In genomic region chr12:102659200-102659911, GRCh38 we compare ENCODE assay signal across 13 cellular contexts.
A peak's percentile ranks its signal among the peaks of the same experiment; 100 is the strongest.
DNase-seq lines count a peak whose midpoint lies in the region; ATAC-seq and TF ChIP-seq lines count a peak whose summit lies in the region.
"Had no signal": no experiment of that assay in that cellular context is flagged by ENCODE, and none has a peak within 500 bp of the region (broad histone marks: within the 10 kb centered on the region; RNA-seq: fewer than 3 reads in every experiment).

No MANE protein-coding gene starts in this region.

- DNase-seq in DMS 273 (lab: John Stamatoyannopoulos, UW; ENCODE audit: unreplicated experiment) (peak; percentile 1), DMS 273 treated with DMSO at 0.1 percent for 48 hours (lab: John Stamatoyannopoulos, UW) (no peak), osteoblast (ENCODE audit: insufficient read length, low spot score, missing footprints) (no peak), cardiac septum (ENCODE audit: low spot score) (no peak)
- DNase-seq in activated CD4-positive, alpha-beta T cell treated with anti-CD3 and anti-CD28 coated beads, Interleukin-2, amount 10 ng/mL, durations not matched to agents 7 days and 5 days: no peak
- DNase-seq: 8988T; activated CD4-positive, alpha-beta memory T cell treated with anti-CD3 and anti-CD28 coated beads, Interleukin-2, amount 10 ng/mL, durations not matched to agents 7 days and 5 days; left lung had no signal

- no peak overlapping the region for H3K27ac Mint-ChIP-seq in activated CD4-positive, alpha-beta T cell treated with anti-CD3 and anti-CD28 coated beads, Interleukin-2, amount 10 ng/mL, durations not matched to agents 7 days and 5 days
- H3K27ac Mint-ChIP-seq: activated CD4-positive, alpha-beta memory T cell treated with anti-CD3 and anti-CD28 coated beads, Interleukin-2, amount 10 ng/mL, durations not matched to agents 7 days and 5 days; T-helper 1 cell treated with Interleukin-12 subunit alpha and Interleukin-12 subunit beta and Interleukin-4 antibody, amounts not matched to agents 30 μg/mL and 1 μg/mL, for 36 hours had no signal

- no peaks in the 10 kb centered on the region for H3K79me2 ChIP-seq in osteoblast (ENCODE audit: insufficient read depth, low read length)

- TF ChIP-seq RAD21 in Ishikawa (IDR thresholded peaks at IDR 0.05; ENCODE audit: low read depth): peak; percentile 19

- H3K4me1 Mint-ChIP-seq in activated CD4-positive, alpha-beta T cell treated with anti-CD3 and anti-CD28 coated beads, Interleukin-2, amount 10 ng/mL, durations not matched to agents 7 days and 5 days: no peaks in the 10 kb centered on the region
- H3K4me1 Mint-ChIP-seq: activated CD4-positive, alpha-beta memory T cell treated with anti-CD3 and anti-CD28 coated beads, Interleukin-2, amount 10 ng/mL, durations not matched to agents 7 days and 5 days; neural crest cell had no signal

- H3K4me1 ChIP-seq in osteoblast (ENCODE audit: insufficient read depth, low read length): no peaks in the 10 kb centered on the region
- H3K4me1 ChIP-seq: left lung had no signal

- no peak for TF ChIP-seq EP300 in Ishikawa (IDR thresholded peaks at IDR 0.05; ENCODE audit: borderline replicate concordance)

- no peak for ATAC-seq in GM21381 (IDR thresholded peaks at IDR 0.05; ENCODE audit: unreplicated experiment)
- ATAC-seq: left lung had no signal

- no peak overlapping the region for H3K4me3 ChIP-seq in osteoblast (ENCODE audit: insufficient read depth, low read length)
- H3K4me3 ChIP-seq: left lung had no signal

- H3K36me3 Mint-ChIP-seq in activated CD4-positive, alpha-beta T cell treated with anti-CD3 and anti-CD28 coated beads, Interleukin-2, amount 10 ng/mL, durations not matched to agents 7 days and 5 days (ENCODE audit: low read depth): no peaks in the 10 kb centered on the region

- CTCF ChIA-PET in activated CD4-positive, alpha-beta T cell treated with anti-CD3 and anti-CD28 coated beads, Interleukin-2, amount 10 ng/mL, durations not matched to agents 7 days and 5 days (lab: Charles Lee): interaction anchor here (0.7 kb wide), 1 partner anchor 223 kb away, joined by 3 read pairs; no protein-coding TSS in a partner anchor

- H3K9me3 Mint-ChIP-seq in activated CD4-positive, alpha-beta T cell treated with anti-CD3 and anti-CD28 coated beads, Interleukin-2, amount 10 ng/mL, durations not matched to agents 7 days and 5 days: no peaks in the 10 kb centered on the region

- intact Hi-C loops in cardiac septum (cut with DNase I): no loop called here

- H2AFZ ChIP-seq in osteoblast (ENCODE audit: low read length): no peak overlapping the region

- no peaks in the 10 kb centered on the region for H4K20me1 ChIP-seq in osteoblast (ENCODE audit: insufficient read depth, low read length)

- no peak overlapping the region for H3K4me3 Mint-ChIP-seq in activated CD4-positive, alpha-beta T cell treated with anti-CD3 and anti-CD28 coated beads, Interleukin-2, amount 10 ng/mL, durations not matched to agents 7 days and 5 days
- H3K4me3 Mint-ChIP-seq: activated CD4-positive, alpha-beta memory T cell treated with anti-CD3 and anti-CD28 coated beads, Interleukin-2, amount 10 ng/mL, durations not matched to agents 7 days and 5 days; neural crest cell; T-helper 1 cell treated with Interleukin-12 subunit alpha and Interleukin-12 subunit beta and Interleukin-4 antibody, amounts not matched to agents 30 μg/mL and 1 μg/mL, for 36 hours had no signal

- H3K27ac ChIP-seq in VCaP (no peak overlapping the region), osteoblast (ENCODE audit: low read depth, low read length) (no peak overlapping the region)
- H3K27ac ChIP-seq: left lung had no signal

- no peaks in the 10 kb centered on the region for H3K27me3 Mint-ChIP-seq in activated CD4-positive, alpha-beta T cell treated with anti-CD3 and anti-CD28 coated beads, Interleukin-2, amount 10 ng/mL, durations not matched to agents 7 days and 5 days
- H3K27me3 Mint-ChIP-seq: activated CD4-positive, alpha-beta memory T cell treated with anti-CD3 and anti-CD28 coated beads, Interleukin-2, amount 10 ng/mL, durations not matched to agents 7 days and 5 days had no signal

- no peaks in the 10 kb centered on the region for H3K27me3 ChIP-seq in osteoblast (ENCODE audit: insufficient read depth, low read length)
- H3K27me3 ChIP-seq: left lung had no signal

- no peaks in the 10 kb centered on the region for H3K36me3 ChIP-seq in osteoblast (ENCODE audit: insufficient read depth, low read length)
- H3K36me3 ChIP-seq: left lung had no signal

- TF ChIP-seq CTCF in VCaP (conservative IDR thresholded peaks at IDR 0.05) (peak; percentile 4; the same call in 1 of the 2 replicates), osteoblast (IDR thresholded peaks at IDR 0.05; ENCODE audit: extremely low read depth, low read depth, low read length) (peak; percentile 16)

- POLR2A ChIA-PET in activated CD4-positive, alpha-beta T cell treated with anti-CD3 and anti-CD28 coated beads, Interleukin-2, amount 10 ng/mL, durations not matched to agents 7 days and 5 days (lab: Charles Lee): no interaction called here

- H3K4me2 ChIP-seq in osteoblast (ENCODE audit: insufficient read depth, low read length): no peak overlapping the region

- H3K9me3 ChIP-seq in osteoblast (ENCODE audit: low read depth, low read length): peaks cover 1% of the 10 kb centered on the region

TF ChIP-seq in Ishikawa, 13 proteins besides CTCF, POLR2A, EP300 and RAD21:
- TF ChIP-seq ZBTB7A (IDR thresholded peaks at IDR 0.05; ENCODE audit: low read depth): no peak
- TF ChIP-seq TAF1 (IDR thresholded peaks at IDR 0.05; ENCODE audit: low read depth): no peak
- TF ChIP-seq EGR1 (IDR thresholded peaks at IDR 0.05): no peak
- TF ChIP-seq USF1 (IDR thresholded peaks at IDR 0.05): no peak
- TF ChIP-seq CEBPB (IDR thresholded peaks at IDR 0.05): no peak
- no peak for TF ChIP-seq CREB1 (IDR thresholded peaks at IDR 0.05; ENCODE audit: low read depth)
- no peak for TF ChIP-seq MAX (IDR thresholded peaks at IDR 0.05)
- TF ChIP-seq FOXM1 (IDR thresholded peaks at IDR 0.05; ENCODE audit: borderline replicate concordance, low read depth): no peak
- no peak for TF ChIP-seq REST (IDR thresholded peaks at IDR 0.05; ENCODE audit: low read depth)
- TF ChIP-seq TEAD4 (IDR thresholded peaks at IDR 0.05): no peak
- no peak for TF ChIP-seq TCF12 (IDR thresholded peaks at IDR 0.05; ENCODE audit: low read depth)
- TF ChIP-seq NFIC (IDR thresholded peaks at IDR 0.05): no peak
- no peak for TF ChIP-seq YY1 (IDR thresholded peaks at IDR 0.05; ENCODE audit: low read depth)
